20 cellular contexts compared by ENCODE assay signal in genomic region chr17:15469260-15469659, GRCh38. TPM values are rescaled to one million over a fixed set of nuclear protein-coding genes. Genes with fewer than 3 reads are reported as not detected.
DNase-seq lines count a peak whose midpoint lies in the region; ATAC-seq and TF ChIP-seq lines count a peak whose summit lies in the region.
"Had no signal": no experiment of that assay in that cellular context is flagged by ENCODE, and none has a peak within 500 bp of the region (broad histone marks: within the 10 kb centered on the region; RNA-seq: fewer than 3 reads in every experiment).

No MANE protein-coding gene starts in this region.

- no peak overlapping the region for H3K27ac ChIP-seq in right atrium auricular region
- H3K27ac ChIP-seq: A549, body of pancreas, parathyroid adenoma, upper lobe of left lung had no signal

- H3K9me3 Mint-ChIP-seq in chondrocyte (ENCODE audit: low read depth): no peaks in the 10 kb centered on the region
- H3K9me3 Mint-ChIP-seq: CD4-positive, alpha-beta memory T cell; stimulated activated naive B cell treated with anti-CD40 and anti-IgM and Interleukin-4, amounts not matched to agents 10 μg/mL and 1 μg/mL and 100 μg/mL, for 72 hours; T-cell had no signal

- H3K4me3 Mint-ChIP-seq in chondrocyte (ENCODE audit: unreplicated experiment): no peak overlapping the region
- H3K4me3 Mint-ChIP-seq: CD4-positive, alpha-beta memory T cell; stimulated activated naive B cell treated with anti-CD40 and anti-IgM and Interleukin-4, amounts not matched to agents 10 μg/mL and 1 μg/mL and 100 μg/mL, for 72 hours; T-cell had no signal

- H3K27me3 Mint-ChIP-seq in chondrocyte (ENCODE audit: low read depth): no peaks in the 10 kb centered on the region
- H3K27me3 Mint-ChIP-seq: CD4-positive, alpha-beta memory T cell; stimulated activated naive B cell treated with anti-CD40 and anti-IgM and Interleukin-4, amounts not matched to agents 10 μg/mL and 1 μg/mL and 100 μg/mL, for 72 hours; T-cell had no signal

- H3K36me3 ChIP-seq in right atrium auricular region: no peaks in the 10 kb centered on the region
- H3K36me3 ChIP-seq: upper lobe of left lung had no signal

- no peaks in the 10 kb centered on the region for H3K9me3 ChIP-seq in right atrium auricular region
- H3K9me3 ChIP-seq: A549, body of pancreas, upper lobe of left lung had no signal

- ATAC-seq in Right ventricle myocardium superior (ENCODE audit: poor library complexity) (peak; percentile 32), GM18873 (IDR thresholded peaks at IDR 0.05; ENCODE audit: low FRiP score, unreplicated experiment) (no peak)
- no peak for ATAC-seq in activated CD4-positive, CD25-positive, alpha-beta regulatory T cell treated with anti-CD3 and anti-CD28 coated beads, Interleukin-2, amount 50 U/mL, for 24 hours
- ATAC-seq: A549; body of pancreas; left lobe of liver; stimulated activated naive B cell treated with anti-CD40 and anti-IgM and Interleukin-4, amounts not matched to agents 10 μg/mL and 1 μg/mL and 100 μg/mL, for 72 hours; T-cell had no signal

- peaks cover 0 to 22% of the 10 kb centered on the region in 2 donors for H3K4me1 ChIP-seq in right atrium auricular region
- H3K4me1 ChIP-seq: parathyroid adenoma had no signal

- H3K36me3 Mint-ChIP-seq in chondrocyte (ENCODE audit: low read depth): peaks cover 6% of the 10 kb centered on the region

- H3K4me1 Mint-ChIP-seq in chondrocyte (ENCODE audit: low read depth): peaks cover 27% of the 10 kb centered on the region
- H3K4me1 Mint-ChIP-seq: CD4-positive, alpha-beta memory T cell; stimulated activated naive B cell treated with anti-CD40 and anti-IgM and Interleukin-4, amounts not matched to agents 10 μg/mL and 1 μg/mL and 100 μg/mL, for 72 hours; T-cell had no signal

- H3K27me3 ChIP-seq in right atrium auricular region: no peaks in the 10 kb centered on the region
- H3K27me3 ChIP-seq: body of pancreas, upper lobe of left lung had no signal

- DNase-seq in Right ventricle myocardium superior: no peak
- DNase-seq in right atrium auricular region (ENCODE audit: low spot score): no peak
- DNase-seq in chondrocyte (ENCODE audit: low spot score): no peak
- DNase-seq in kidney glomerular epithelial cell (lab: John Stamatoyannopoulos, UW): peak; percentile 88
- no peak for DNase-seq in inferior parietal cortex (ENCODE audit: extremely low spot score)
- no peak for DNase-seq in NCI-H1436 (lab: John Stamatoyannopoulos, UW)
- DNase-seq: activated naive CD4-positive, alpha-beta T cell; body of pancreas; CD4-positive, alpha-beta memory T cell; MV-4-11; NCI-H82; stimulated activated CD4-positive, alpha-beta T cell treated with anti-CD3 and anti-CD28 coated beads, Interleukin-12 subunit alpha, Interleukin-12 subunit beta, amount 100 ng/mL, for 4 hours; stimulated activated naive B cell treated with anti-CD40 and anti-IgM and Interleukin-4, amounts not matched to agents 10 μg/mL and 1 μg/mL and 100 μg/mL, for 72 hours; T-cell; upper lobe of left lung had no signal

- H3K4me3 ChIP-seq in right atrium auricular region: no peak overlapping the region
- H3K4me3 ChIP-seq: A549, body of pancreas, upper lobe of left lung had no signal

- intact Hi-C loops in Right ventricle myocardium superior (cut with DNase I): no loop called here

- TF ChIP-seq CTCF in right atrium auricular region (IDR thresholded peaks at IDR 0.05) (no peak), chondrocyte (IDR thresholded peaks at IDR 0.05) (no peak)

- peak overlapping the region; percentile 78 for H3K27ac Mint-ChIP-seq in chondrocyte (ENCODE audit: unreplicated experiment)
- H3K27ac Mint-ChIP-seq: stimulated activated naive B cell treated with anti-CD40 and anti-IgM and Interleukin-4, amounts not matched to agents 10 μg/mL and 1 μg/mL and 100 μg/mL, for 72 hours; T-cell had no signal

RNA-seq across cellular contexts. Expression of gene CDRT4, which starts 1.8 kb away (rescaled TPM):
- total RNA-seq in Right ventricle myocardium superior: 1.9 TPM
- under 1 TPM in 1 of 2 donors, not detected in 1; 0.94 TPM for total RNA-seq in right atrium auricular region
- 6.2 to 9.1 TPM (median 7.1 TPM) in 3 replicates for total RNA-seq in chondrocyte
